Comparison of ENCODE assay signal across 22 cellular contexts in genomic region chr4:148154769-148155168, GRCh38.
"Had no signal": no experiment of that assay in that cellular context is flagged by ENCODE, and none has a peak within 500 bp of the region (broad histone marks: within the 10 kb centered on the region; RNA-seq: fewer than 3 reads in every experiment).

No MANE protein-coding gene starts in this region.

- FAIRE-seq: colon, endothelial cell of umbilical vein, frontal cortex, kidney had no signal

- DNase-seq: dermis blood vessel endothelial cell; dorsolateral prefrontal cortex; effector CD4-positive, alpha-beta T cell; effector memory CD4-positive, alpha-beta T cell; foreskin keratinocyte; heart left ventricle; hypothalamus; immature natural killer cell; islet precursor cell; kidney; kidney glomerular epithelial cell; left lung; left ventricle myocardium superior; lower lobe of right lung; mesenchymal stem cell had no signal

- H2AFZ ChIP-seq: hepatocyte had no signal

- H3K4me2 ChIP-seq: hepatocyte had no signal

- H3K4me1 ChIP-seq: foreskin keratinocyte, gastroesophageal sphincter, left lung, lower lobe of right lung had no signal

- H3K27me3 ChIP-seq: dorsolateral prefrontal cortex, esophagus muscularis mucosa, foreskin keratinocyte, gastroesophageal sphincter, heart left ventricle, hepatocyte, left lung had no signal

- H3K27ac ChIP-seq: coronary artery, dorsolateral prefrontal cortex, esophagus muscularis mucosa, foreskin keratinocyte, gastroesophageal sphincter, heart left ventricle, hepatocyte, left lung, lower lobe of right lung had no signal

- ATAC-seq: foreskin keratinocyte, gastroesophageal sphincter, heart left ventricle, left lung, left ventricle myocardium superior, lower lobe of right lung had no signal

- H3K36me3 ChIP-seq: left lung, lower lobe of right lung had no signal

- H3K9me3 ChIP-seq: esophagus muscularis mucosa, gastroesophageal sphincter, heart left ventricle, left lung, lower lobe of right lung had no signal

- H3K4me3 ChIP-seq: coronary artery, dorsolateral prefrontal cortex, esophagus muscularis mucosa, gastroesophageal sphincter, heart left ventricle, hepatocyte, left lung, lower lobe of right lung had no signal

- H3K79me2 ChIP-seq: hepatocyte had no signal
